Comparison of ENCODE assay signal across 1 cellular context in the genomic region with DNA sequence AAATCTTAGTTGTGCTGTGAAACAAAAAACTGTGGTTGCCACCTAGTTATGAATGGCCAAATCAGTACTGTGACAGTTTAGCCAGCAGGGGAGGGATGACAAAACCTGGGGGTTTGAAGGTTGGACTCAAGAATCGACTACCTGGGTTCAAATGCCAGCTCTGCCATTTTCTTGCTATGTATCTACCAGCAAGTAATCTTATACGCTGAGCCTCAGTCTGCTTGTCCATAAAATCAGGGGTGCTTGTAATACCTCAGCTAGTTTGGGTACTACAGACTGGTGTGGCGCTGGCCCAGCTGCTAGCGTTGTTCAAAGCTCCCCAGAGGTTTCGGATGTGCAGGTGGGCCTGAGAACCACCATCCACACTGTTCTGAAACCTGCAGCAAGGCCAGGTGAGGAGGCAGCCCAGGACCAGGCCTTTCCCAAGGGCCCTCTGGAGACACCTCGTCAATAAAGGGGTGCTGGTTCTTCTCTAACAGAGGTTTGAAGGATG.
TF ChIP-seq lines count a peak whose summit lies in the region.

No MANE protein-coding gene starts in this region.

TF ChIP-seq in GM12878, 131 proteins besides CTCF, POLR2A, EP300 and RAD21 (continued from another document):
- TF ChIP-seq SMAD1 (IDR thresholded peaks at IDR 0.05; ENCODE audit: low read depth, partially characterized antibody) (no peak), FOXM1 (IDR thresholded peaks at IDR 0.05; ENCODE audit: low read depth, low read length) (0 out of 2 replicates have a peak, but pooled peaks have one; percentile 2), TAF1 (IDR thresholded peaks at IDR 0.05; ENCODE audit: borderline replicate concordance, low read depth, low read length) (no peak), YY1 (IDR thresholded peaks at IDR 0.05; ENCODE audit: low read depth, low read length) (peak; percentile 10; the same call in 1 of the 2 replicates), NFYA (IDR thresholded peaks at IDR 0.05; ENCODE audit: borderline replicate concordance, low read depth, low read length) (no peak), PBX3 (IDR thresholded peaks at IDR 0.05; ENCODE audit: insufficient replicate concordance, low read depth, low read length) (no peak), JUNB (IDR thresholded peaks at IDR 0.05) (0 out of 2 replicates have a peak, but pooled peaks have one; percentile 2), CHD4 (IDR thresholded peaks at IDR 0.05) (no peak), ZSCAN29 (IDR thresholded peaks at IDR 0.05) (no peak)
